Comparison of ENCODE assay signal across 2 cellular contexts in the genomic region with DNA sequence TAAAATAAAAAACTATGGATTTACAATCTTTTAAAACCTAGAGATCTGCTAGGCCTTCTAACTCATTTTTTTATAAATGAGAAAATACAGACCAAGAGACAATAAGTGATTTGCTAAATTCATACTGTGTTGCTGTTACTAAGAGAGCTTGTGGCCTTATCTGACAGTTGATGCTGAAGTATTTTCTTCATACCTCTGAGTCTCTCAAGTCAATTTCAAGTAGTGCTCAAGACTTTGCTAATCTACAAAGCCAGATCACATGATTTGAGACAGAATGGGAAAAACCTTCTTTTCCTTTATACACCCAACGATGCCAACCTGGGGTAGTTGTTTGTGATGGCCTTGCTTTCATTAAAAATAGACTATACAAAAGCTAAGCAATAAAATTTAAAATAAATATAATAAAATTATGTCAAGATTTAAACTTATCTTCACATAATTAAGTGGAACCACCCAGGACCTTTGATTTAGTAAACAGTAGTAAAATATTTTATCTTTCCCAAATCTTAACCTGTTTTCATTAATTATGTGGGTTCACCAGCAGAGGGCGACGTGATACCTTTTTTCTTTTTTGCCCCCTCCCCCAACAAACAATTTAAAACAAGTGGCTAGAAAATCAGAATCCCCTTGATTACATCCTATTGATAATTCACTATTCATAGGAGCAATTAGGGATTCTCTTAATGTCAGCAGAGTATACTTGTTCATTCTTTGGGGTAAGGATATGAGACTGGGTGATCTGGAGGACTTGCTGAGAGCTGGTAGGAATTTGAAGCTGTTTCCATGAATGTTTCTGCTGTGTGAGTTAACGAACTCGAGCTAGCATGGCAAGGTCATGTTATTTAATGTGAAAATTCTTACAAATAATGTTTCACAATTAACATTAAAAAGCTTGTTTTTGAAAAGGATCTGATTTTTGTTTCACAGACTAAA.
TF ChIP-seq lines count a peak whose summit lies in the region.

No MANE protein-coding gene starts in this region.

TF ChIP-seq in IMR-90, 13 proteins besides CTCF, POLR2A, EP300 and RAD21:
- 0 out of 2 replicates have a peak, but pooled peaks have one; percentile 16 for TF ChIP-seq SMC3 (IDR thresholded peaks at IDR 0.05; ENCODE audit: low read depth, low read length)
- no peak for TF ChIP-seq RFX5 (IDR thresholded peaks at IDR 0.05; ENCODE audit: low read depth, low read length)
- TF ChIP-seq CEBPB (IDR thresholded peaks at IDR 0.05; ENCODE audit: low read depth, low read length) = no peak
- no peak for TF ChIP-seq USF2 (IDR thresholded peaks at IDR 0.05; ENCODE audit: low read depth, low read length)

TF ChIP-seq in GM12878, 131 proteins besides CTCF, POLR2A, EP300 and RAD21:
- TF ChIP-seq SMC3 (IDR thresholded peaks at IDR 0.05; ENCODE audit: borderline replicate concordance, low read length) (peak; percentile 39; the same call in 1 of the 2 replicates), ZNF622 (IDR thresholded peaks at IDR 0.05) (no peak)
